15 cellular contexts compared by ENCODE assay signal in genomic region chr1:212605441-212605976, GRCh38. TPM values are rescaled to one million over a fixed set of nuclear protein-coding genes. Genes with fewer than 3 reads are reported as not detected.
DNase-seq lines count a peak whose midpoint lies in the region; ATAC-seq and TF ChIP-seq lines count a peak whose summit lies in the region.
"Had no signal": no experiment of that assay in that cellular context is flagged by ENCODE, and none has a peak within 500 bp of the region (broad histone marks: within the 10 kb centered on the region; RNA-seq: fewer than 3 reads in every experiment).

No MANE protein-coding gene starts in this region.

- TF ChIP-seq EP300 in stomach (IDR thresholded peaks at IDR 0.05) = no peak

- H3K36me3 ChIP-seq in HEK293 (ENCODE audit: control insufficient read depth in 2 of 2, insufficient read depth in 1 of 2, low read length in 2 of 2) = no peaks in the 10 kb centered on the region
- no peaks in the 10 kb centered on the region for H3K36me3 ChIP-seq in adipocyte (ENCODE audit: control insufficient read depth, insufficient read depth, low read length, severe bottlenecking)
- no peaks in the 10 kb centered on the region for H3K36me3 ChIP-seq in iPS-18a (ENCODE audit: control insufficient read depth, low read depth, low read length)
- no peaks in the 10 kb centered on the region for H3K36me3 ChIP-seq in stomach
- H3K36me3 ChIP-seq: cardiac muscle cell, WERI-Rb-1 had no signal

- no peak overlapping the region for H3K4me3 Mint-ChIP-seq in stimulated activated memory B cell treated with anti-CD40 and anti-IgM and Interleukin-4, amounts not matched to agents 10 μg/mL and 1 μg/mL and 100 μg/mL, for 72 hours
- H3K4me3 Mint-ChIP-seq: activated T-cell treated with anti-CD3 and anti-CD28 coated beads, Interleukin-2, amount 50 U/mL, for 24 hours had no signal

- TF ChIP-seq CTCF in HEK293 (tag by site-specific recombination; IDR thresholded peaks at IDR 0.05) (no peak), stomach (IDR thresholded peaks at IDR 0.05) (no peak)

- H3K27ac ChIP-seq in HEK293 (ENCODE audit: extremely low read depth, low read depth, low read length) (peak overlapping the region; percentile 50; the same call in 1 of the 2 replicates), iPS-18a (ENCODE audit: low read length) (no peak overlapping the region), stomach (peak overlapping the region in 4 of 5 donors; percentile 6 to 99 (median 97))
- H3K27ac ChIP-seq: cardiac muscle cell, WERI-Rb-1 had no signal

- POLR2A ChIA-PET in HEK293 (lab: Yijun Ruan, JAX) = no interaction called here

- peaks cover 37% of the 10 kb centered on the region for H3K4me1 Mint-ChIP-seq in stimulated activated memory B cell treated with anti-CD40 and anti-IgM and Interleukin-4, amounts not matched to agents 10 μg/mL and 1 μg/mL and 100 μg/mL, for 72 hours

- H3K9ac ChIP-seq in adipocyte (ENCODE audit: low read length) (no peak overlapping the region), iPS-18a (ENCODE audit: low read length) (no peak overlapping the region)

- no peak for TF ChIP-seq POLR2A in stomach (IDR thresholded peaks at IDR 0.05)

- ATAC-seq in GM19452 (IDR thresholded peaks at IDR 0.05; ENCODE audit: unreplicated experiment) = no peak
- ATAC-seq in GM18873 (IDR thresholded peaks at IDR 0.05; ENCODE audit: low FRiP score, unreplicated experiment) = no peak
- ATAC-seq in stimulated activated memory B cell treated with anti-CD40 and anti-IgM and Interleukin-4, amounts not matched to agents 10 μg/mL and 1 μg/mL and 100 μg/mL, for 72 hours = no peak
- ATAC-seq: HCT116 had no signal

- CTCF ChIA-PET in HEK293 (lab: Yijun Ruan, JAX) = interaction anchor here (1.0 to 2.7 kb wide), 3 partner anchors 8 to 144 kb away, joined by 3 to 8 read pairs (median 7); no protein-coding TSS in a partner anchor

- peaks cover 45% of the 10 kb centered on the region for H3K27me3 ChIP-seq in adipocyte (replicated peaks; ENCODE audit: control insufficient read depth, insufficient read depth, low read length)
- H3K27me3 ChIP-seq in iPS-18a (ENCODE audit: control insufficient read depth, insufficient read depth, low read length) = peaks cover 48% of the 10 kb centered on the region
- H3K27me3 ChIP-seq in stomach = peaks cover 4 to 62% (median 16%) of the 10 kb centered on the region in 3 donors

- H3K4me1 ChIP-seq in HEK293 (ENCODE audit: control insufficient read depth, insufficient read depth, low read length) (peaks cover 14% of the 10 kb centered on the region), adipocyte (ENCODE audit: control insufficient read depth, insufficient read depth, low read length) (peaks cover 38% of the 10 kb centered on the region), iPS-18a (ENCODE audit: control insufficient read depth, low read depth, low read length) (peaks cover 24% of the 10 kb centered on the region), stomach (peaks cover 12 to 40% (median 38%) of the 10 kb centered on the region in 4 donors)

- no peaks in the 10 kb centered on the region for H3K9me3 Mint-ChIP-seq in stimulated activated memory B cell treated with anti-CD40 and anti-IgM and Interleukin-4, amounts not matched to agents 10 μg/mL and 1 μg/mL and 100 μg/mL, for 72 hours
- H3K9me3 Mint-ChIP-seq: activated T-cell treated with anti-CD3 and anti-CD28 coated beads, Interleukin-2, amount 50 U/mL, for 24 hours had no signal

- peaks cover 83% of the 10 kb centered on the region for H3K27me3 Mint-ChIP-seq in stimulated activated memory B cell treated with anti-CD40 and anti-IgM and Interleukin-4, amounts not matched to agents 10 μg/mL and 1 μg/mL and 100 μg/mL, for 72 hours

- no peaks in the 10 kb centered on the region for H3K9me3 ChIP-seq in HEK293 (ENCODE audit: control insufficient read depth, insufficient read depth, low read depth, low read length)
- no peaks in the 10 kb centered on the region for H3K9me3 ChIP-seq in adipocyte (ENCODE audit: control insufficient read depth, low read length)
- H3K9me3 ChIP-seq in iPS-18a (ENCODE audit: control insufficient read depth, low read depth, low read length) = no peaks in the 10 kb centered on the region
- H3K9me3 ChIP-seq in stomach = no peaks in the 10 kb centered on the region

- H3K4me3 ChIP-seq in HEK293 (ENCODE audit: low read depth, low read length) (no peak overlapping the region), adipocyte (ENCODE audit: low read length) (no peak overlapping the region), iPS-18a (ENCODE audit: low read length) (peak overlapping the region; percentile 81), stomach (no peak overlapping the region)
- H3K4me3 ChIP-seq: cardiac muscle cell had no signal

- intact Hi-C loops in stomach (cut with DNase I; ENCODE audit: low total_unique reads) = no loop called here

- H3K27ac Mint-ChIP-seq in stimulated activated memory B cell treated with anti-CD40 and anti-IgM and Interleukin-4, amounts not matched to agents 10 μg/mL and 1 μg/mL and 100 μg/mL, for 72 hours = no peak overlapping the region
- H3K27ac Mint-ChIP-seq: activated T-cell treated with anti-CD3 and anti-CD28 coated beads, Interleukin-2, amount 50 U/mL, for 24 hours; immature natural killer cell had no signal

- no peaks in the 10 kb centered on the region for H3K36me3 Mint-ChIP-seq in stimulated activated memory B cell treated with anti-CD40 and anti-IgM and Interleukin-4, amounts not matched to agents 10 μg/mL and 1 μg/mL and 100 μg/mL, for 72 hours
- H3K36me3 Mint-ChIP-seq: immature natural killer cell had no signal

- peak; percentile 63 for DNase-seq in adipocyte (ENCODE audit: low read depth)
- DNase-seq in stomach = no peak
- DNase-seq: activated T-cell treated with anti-CD3 and anti-CD28 coated beads, Interleukin-2, amount 50 U/mL, for 24 hours; immature natural killer cell; NCI-H2081 treated with DMSO at 0.1 percent for 48 hours; occipital lobe; stimulated activated naive CD4-positive, alpha-beta T cell; WERI-Rb-1 had no signal

- WGBS in stomach, 5 donors = 10 to 11% (median 10%) methylated on average over 5 of the region's 5 CpGs

TF ChIP-seq in HEK293, 187 proteins besides CTCF, POLR2A, EP300 and RAD21 (continues in another document):
- TF ChIP-seq PRDM10 (tag by site-specific recombination; IDR thresholded peaks at IDR 0.05) = peak; percentile 94
- TF ChIP-seq MYNN (tag by site-specific recombination; IDR thresholded peaks at IDR 0.05; ENCODE audit: borderline replicate concordance) = 0 out of 2 replicates have a peak, but pooled peaks have one; percentile 33
- TF ChIP-seq ZFP69B (tag by site-specific recombination; IDR thresholded peaks at IDR 0.05) = 0 out of 2 replicates have a peak, but pooled peaks have one; percentile 58
- peak; percentile 64; the same call in 1 of the 2 replicates for TF ChIP-seq ZNF843 (tag by site-specific recombination; IDR thresholded peaks at IDR 0.05)
- no peak for TF ChIP-seq ZNF423 (tag by site-specific recombination; IDR thresholded peaks at IDR 0.05)
- peak; percentile 70; the same call in 1 of the 2 replicates for TF ChIP-seq ZNF692 (tag by site-specific recombination; IDR thresholded peaks at IDR 0.05)
- peak; percentile 39; the same call in 1 of the 2 replicates for TF ChIP-seq SP7 (tag by site-specific recombination; IDR thresholded peaks at IDR 0.05)
- no peak for TF ChIP-seq ZNF221 (tag by site-specific recombination; IDR thresholded peaks at IDR 0.05; ENCODE audit: borderline replicate concordance)

RNA-seq across cellular contexts. Expression of gene ATF3, which starts 3.1 kb away (rescaled TPM):
- total RNA-seq in stomach = 10 to 100 TPM in 4 of 5 donors, not detected in 1; 14.0 to 59.8 (median 24.3) TPM
- 10 to 100 TPM; 19.9 to 60.2 (median 33.0) TPM for polyA plus RNA-seq in stomach
